In the genomic region with DNA sequence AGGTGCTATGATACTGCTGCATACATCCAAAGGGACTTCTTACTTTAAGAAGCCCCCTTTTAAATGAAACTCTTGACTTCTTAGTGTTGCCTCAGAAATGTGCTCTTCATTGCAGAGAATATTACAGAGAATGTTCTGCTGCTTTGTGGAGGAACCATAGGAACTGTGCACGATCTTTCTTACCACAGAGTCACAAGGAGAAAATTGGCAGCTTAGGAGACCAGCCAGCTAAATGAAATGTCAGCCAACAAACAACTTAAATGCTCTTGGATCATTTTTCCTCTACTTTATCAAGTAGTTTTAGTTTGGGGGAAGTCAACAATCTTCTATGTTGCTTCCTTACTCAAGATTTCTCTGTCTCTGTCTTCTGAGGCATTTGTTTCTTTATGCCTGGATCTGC, we compare ENCODE assay signal across 14 cellular contexts.
"Had no signal": no experiment of that assay in that cellular context is flagged by ENCODE, and none has a peak within 500 bp of the region (broad histone marks: within the 10 kb centered on the region; RNA-seq: fewer than 3 reads in every experiment).

No MANE protein-coding gene starts in this region.

- DNase-seq: activated CD4-positive, alpha-beta T cell treated with anti-CD3 and anti-CD28 coated beads, Interleukin-2, amount 50 U/mL, for 4 hours; activated CD4-positive, CD25-positive, alpha-beta regulatory T cell treated with anti-CD3 and anti-CD28 coated beads, Interleukin-2, amount 50 U/mL, for 72 hours; activated effector memory CD4-positive, alpha-beta T cell treated with Interleukin-2 at 50 U/mL for 16 hours; activated T-cell treated with anti-CD3 and anti-CD28 coated beads, Interleukin-2, amount 50 U/mL, for 1 hour; lower lobe of right lung; naive thymus-derived CD4-positive, alpha-beta T cell; posterior cingulate gyrus; thyroid gland had no signal

- FAIRE-seq: bronchial epithelial cell had no signal

- H3K4me3 ChIP-seq: esophagus muscularis mucosa, lower lobe of right lung, right atrium auricular region, thyroid gland, vagina had no signal

- H3K9me3 ChIP-seq: esophagus muscularis mucosa, lower lobe of right lung, neutrophil, right atrium auricular region, thyroid gland, vagina had no signal

- H3K27me3 ChIP-seq: esophagus muscularis mucosa, right atrium auricular region, thyroid gland, vagina had no signal

- H3K27ac ChIP-seq: esophagus muscularis mucosa, lower lobe of right lung, neutrophil, right atrium auricular region, thyroid gland, vagina had no signal

- H3K36me3 ChIP-seq: esophagus muscularis mucosa, lower lobe of right lung, neutrophil, right atrium auricular region, thyroid gland, vagina had no signal

- H3K4me1 ChIP-seq: lower lobe of right lung had no signal

- ATAC-seq: naive thymus-derived CD4-positive, alpha-beta T cell; stimulated activated effector memory CD8-positive, alpha-beta T cell treated with anti-CD3 and anti-CD28 coated beads, Interleukin-12 subunit alpha, Interleukin-12 subunit beta, amount 100 ng/mL, for 72 hours had no signal
